Comparison of ENCODE assay signal across 2 cellular contexts in genomic region chr11:86243377-86243776, GRCh38.
TF ChIP-seq lines count a peak whose summit lies in the region.

No MANE protein-coding gene starts in this region.

TF ChIP-seq in A549, 52 proteins besides CTCF, POLR2A, EP300 and RAD21 (continued from another document):
- TF ChIP-seq ZC3H11A (IDR thresholded peaks at IDR 0.05): no peak
- TF ChIP-seq ZFP36 (IDR thresholded peaks at IDR 0.05; ENCODE audit: borderline replicate concordance, partially characterized antibody): no peak
- TF ChIP-seq HOXA7 (CRISPR knock-in tag; IDR thresholded peaks at IDR 0.05): no peak
- TF ChIP-seq CEBPB (IDR thresholded peaks at IDR 0.05): no peak
- no peak for TF ChIP-seq NPAS2 (CRISPR knock-in tag; IDR thresholded peaks at IDR 0.05; ENCODE audit: borderline replicate concordance)
- TF ChIP-seq, protein P1, sequence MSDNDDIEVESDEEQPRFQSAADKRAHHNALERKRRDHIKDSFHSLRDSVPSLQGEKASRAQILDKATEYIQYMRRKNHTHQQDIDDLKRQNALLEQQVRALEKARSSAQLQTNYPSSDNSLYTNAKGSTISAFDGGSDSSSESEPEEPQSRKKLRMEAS (IDR thresholded peaks at IDR 0.05): no peak
- TF ChIP-seq, protein P2, sequence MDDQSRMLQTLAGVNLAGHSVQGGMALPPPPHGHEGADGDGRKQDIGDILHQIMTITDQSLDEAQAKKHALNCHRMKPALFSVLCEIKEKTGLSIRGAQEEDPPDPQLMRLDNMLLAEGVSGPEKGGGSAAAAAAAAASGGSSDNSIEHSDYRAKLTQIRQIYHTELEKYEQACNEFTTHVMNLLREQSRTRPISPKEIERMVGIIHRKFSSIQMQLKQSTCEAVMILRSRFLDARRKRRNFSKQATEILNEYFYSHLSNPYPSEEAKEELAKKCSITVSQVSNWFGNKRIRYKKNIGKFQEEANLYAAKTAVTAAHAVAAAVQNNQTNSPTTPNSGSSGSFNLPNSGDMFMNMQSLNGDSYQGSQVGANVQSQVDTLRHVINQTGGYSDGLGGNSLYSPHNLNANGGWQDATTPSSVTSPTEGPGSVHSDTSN (IDR thresholded peaks at IDR 0.05): no peak
- no peak for TF ChIP-seq ESRRA (IDR thresholded peaks at IDR 0.05; ENCODE audit: borderline replicate concordance, low read length)
- TF ChIP-seq, protein P3, sequence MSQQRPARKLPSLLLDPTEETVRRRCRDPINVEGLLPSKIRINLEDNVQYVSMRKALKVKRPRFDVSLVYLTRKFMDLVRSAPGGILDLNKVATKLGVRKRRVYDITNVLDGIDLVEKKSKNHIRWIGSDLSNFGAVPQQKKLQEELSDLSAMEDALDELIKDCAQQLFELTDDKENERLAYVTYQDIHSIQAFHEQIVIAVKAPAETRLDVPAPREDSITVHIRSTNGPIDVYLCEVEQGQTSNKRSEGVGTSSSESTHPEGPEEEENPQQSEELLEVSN (IDR thresholded peaks at IDR 0.05; ENCODE audit: borderline replicate concordance, low read depth): no peak

TF ChIP-seq in GM23338, 12 proteins besides CTCF, POLR2A, EP300 and RAD21 (continued from another document):
- TF ChIP-seq, protein P4, sequence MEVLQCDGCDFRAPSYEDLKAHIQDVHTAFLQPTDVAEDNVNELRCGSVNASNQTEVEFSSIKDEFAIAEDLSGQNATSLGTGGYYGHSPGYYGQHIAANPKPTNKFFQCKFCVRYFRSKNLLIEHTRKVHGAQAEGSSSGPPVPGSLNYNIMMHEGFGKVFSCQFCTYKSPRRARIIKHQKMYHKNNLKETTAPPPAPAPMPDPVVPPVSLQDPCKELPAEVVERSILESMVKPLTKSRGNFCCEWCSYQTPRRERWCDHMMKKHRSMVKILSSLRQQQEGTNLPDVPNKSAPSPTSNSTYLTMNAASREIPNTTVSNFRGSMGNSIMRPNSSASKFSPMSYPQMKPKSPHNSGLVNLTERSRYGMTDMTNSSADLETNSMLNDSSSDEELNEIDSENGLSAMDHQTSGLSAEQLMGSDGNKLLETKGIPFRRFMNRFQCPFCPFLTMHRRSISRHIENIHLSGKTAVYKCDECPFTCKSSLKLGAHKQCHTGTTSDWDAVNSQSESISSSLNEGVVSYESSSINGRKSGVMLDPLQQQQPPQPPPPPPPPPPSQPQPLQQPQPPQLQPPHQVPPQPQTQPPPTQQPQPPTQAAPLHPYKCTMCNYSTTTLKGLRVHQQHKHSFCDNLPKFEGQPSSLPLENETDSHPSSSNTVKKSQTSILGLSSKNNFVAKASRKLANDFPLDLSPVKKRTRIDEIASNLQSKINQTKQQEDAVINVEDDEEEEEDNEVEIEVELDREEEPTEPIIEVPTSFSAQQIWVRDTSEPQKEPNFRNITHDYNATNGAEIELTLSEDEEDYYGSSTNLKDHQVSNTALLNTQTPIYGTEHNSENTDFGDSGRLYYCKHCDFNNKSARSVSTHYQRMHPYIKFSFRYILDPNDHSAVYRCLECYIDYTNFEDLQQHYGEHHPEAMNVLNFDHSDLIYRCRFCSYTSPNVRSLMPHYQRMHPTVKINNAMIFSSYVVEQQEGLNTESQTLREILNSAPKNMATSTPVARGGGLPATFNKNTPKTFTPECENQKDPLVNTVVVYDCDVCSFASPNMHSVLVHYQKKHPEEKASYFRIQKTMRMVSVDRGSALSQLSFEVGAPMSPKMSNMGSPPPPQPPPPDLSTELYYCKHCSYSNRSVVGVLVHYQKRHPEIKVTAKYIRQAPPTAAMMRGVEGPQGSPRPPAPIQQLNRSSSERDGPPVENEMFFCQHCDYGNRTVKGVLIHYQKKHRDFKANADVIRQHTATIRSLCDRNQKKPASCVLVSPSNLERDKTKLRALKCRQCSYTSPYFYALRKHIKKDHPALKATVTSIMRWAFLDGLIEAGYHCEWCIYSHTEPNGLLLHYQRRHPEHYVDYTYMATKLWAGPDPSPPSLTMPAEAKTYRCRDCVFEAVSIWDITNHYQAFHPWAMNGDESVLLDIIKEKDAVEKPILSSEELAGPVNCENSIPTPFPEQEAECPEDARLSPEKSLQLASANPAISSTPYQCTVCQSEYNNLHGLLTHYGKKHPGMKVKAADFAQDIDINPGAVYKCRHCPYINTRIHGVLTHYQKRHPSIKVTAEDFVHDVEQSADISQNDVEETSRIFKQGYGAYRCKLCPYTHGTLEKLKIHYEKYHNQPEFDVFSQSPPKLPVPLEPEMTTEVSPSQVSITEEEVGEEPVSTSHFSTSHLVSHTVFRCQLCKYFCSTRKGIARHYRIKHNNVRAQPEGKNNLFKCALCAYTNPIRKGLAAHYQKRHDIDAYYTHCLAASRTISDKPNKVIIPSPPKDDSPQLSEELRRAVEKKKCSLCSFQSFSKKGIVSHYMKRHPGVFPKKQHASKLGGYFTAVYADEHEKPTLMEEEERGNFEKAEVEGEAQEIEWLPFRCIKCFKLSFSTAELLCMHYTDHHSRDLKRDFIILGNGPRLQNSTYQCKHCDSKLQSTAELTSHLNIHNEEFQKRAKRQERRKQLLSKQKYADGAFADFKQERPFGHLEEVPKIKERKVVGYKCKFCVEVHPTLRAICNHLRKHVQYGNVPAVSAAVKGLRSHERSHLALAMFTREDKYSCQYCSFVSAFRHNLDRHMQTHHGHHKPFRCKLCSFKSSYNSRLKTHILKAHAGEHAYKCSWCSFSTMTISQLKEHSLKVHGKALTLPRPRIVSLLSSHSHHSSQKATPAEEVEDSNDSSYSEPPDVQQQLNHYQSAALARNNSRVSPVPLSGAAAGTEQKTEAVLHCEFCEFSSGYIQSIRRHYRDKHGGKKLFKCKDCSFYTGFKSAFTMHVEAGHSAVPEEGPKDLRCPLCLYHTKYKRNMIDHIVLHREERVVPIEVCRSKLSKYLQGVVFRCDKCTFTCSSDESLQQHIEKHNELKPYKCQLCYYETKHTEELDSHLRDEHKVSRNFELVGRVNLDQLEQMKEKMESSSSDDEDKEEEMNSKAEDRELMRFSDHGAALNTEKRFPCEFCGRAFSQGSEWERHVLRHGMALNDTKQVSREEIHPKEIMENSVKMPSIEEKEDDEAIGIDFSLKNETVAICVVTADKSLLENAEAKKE (CRISPR knock-in tag; IDR thresholded peaks at IDR 0.05): no peak
- TF ChIP-seq NANOG (IDR thresholded peaks at IDR 0.05; ENCODE audit: borderline replicate concordance) (no peak), ETS1 (IDR thresholded peaks at IDR 0.05) (no peak)
- TF ChIP-seq, protein P5, sequence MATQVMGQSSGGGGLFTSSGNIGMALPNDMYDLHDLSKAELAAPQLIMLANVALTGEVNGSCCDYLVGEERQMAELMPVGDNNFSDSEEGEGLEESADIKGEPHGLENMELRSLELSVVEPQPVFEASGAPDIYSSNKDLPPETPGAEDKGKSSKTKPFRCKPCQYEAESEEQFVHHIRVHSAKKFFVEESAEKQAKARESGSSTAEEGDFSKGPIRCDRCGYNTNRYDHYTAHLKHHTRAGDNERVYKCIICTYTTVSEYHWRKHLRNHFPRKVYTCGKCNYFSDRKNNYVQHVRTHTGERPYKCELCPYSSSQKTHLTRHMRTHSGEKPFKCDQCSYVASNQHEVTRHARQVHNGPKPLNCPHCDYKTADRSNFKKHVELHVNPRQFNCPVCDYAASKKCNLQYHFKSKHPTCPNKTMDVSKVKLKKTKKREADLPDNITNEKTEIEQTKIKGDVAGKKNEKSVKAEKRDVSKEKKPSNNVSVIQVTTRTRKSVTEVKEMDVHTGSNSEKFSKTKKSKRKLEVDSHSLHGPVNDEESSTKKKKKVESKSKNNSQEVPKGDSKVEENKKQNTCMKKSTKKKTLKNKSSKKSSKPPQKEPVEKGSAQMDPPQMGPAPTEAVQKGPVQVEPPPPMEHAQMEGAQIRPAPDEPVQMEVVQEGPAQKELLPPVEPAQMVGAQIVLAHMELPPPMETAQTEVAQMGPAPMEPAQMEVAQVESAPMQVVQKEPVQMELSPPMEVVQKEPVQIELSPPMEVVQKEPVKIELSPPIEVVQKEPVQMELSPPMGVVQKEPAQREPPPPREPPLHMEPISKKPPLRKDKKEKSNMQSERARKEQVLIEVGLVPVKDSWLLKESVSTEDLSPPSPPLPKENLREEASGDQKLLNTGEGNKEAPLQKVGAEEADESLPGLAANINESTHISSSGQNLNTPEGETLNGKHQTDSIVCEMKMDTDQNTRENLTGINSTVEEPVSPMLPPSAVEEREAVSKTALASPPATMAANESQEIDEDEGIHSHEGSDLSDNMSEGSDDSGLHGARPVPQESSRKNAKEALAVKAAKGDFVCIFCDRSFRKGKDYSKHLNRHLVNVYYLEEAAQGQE (IDR thresholded peaks at IDR 0.05; ENCODE audit: unreplicated experiment): no peak
